ENCODE assay signal across 19 cellular contexts in genomic region chr13:25648996-25649633, GRCh38.
DNase-seq lines count a peak whose midpoint lies in the region; ATAC-seq and TF ChIP-seq lines count a peak whose summit lies in the region.
"Had no signal": no experiment of that assay in that cellular context is flagged by ENCODE, and none has a peak within 500 bp of the region (broad histone marks: within the 10 kb centered on the region; RNA-seq: fewer than 3 reads in every experiment).

No MANE protein-coding gene starts in this region.

- H2BK120ac ChIP-seq in neuronal stem cell (ENCODE audit: low read depth, low read length): no peak overlapping the region

- H3K4me3 ChIP-seq in neuronal stem cell (ENCODE audit: low read length in 2 of 2) (no peak overlapping the region), upper lobe of right lung (no peak overlapping the region)
- H3K4me3 ChIP-seq: HAP-1, SK-N-MC had no signal

- H3K9ac ChIP-seq in neuronal stem cell (ENCODE audit: low read depth, low read length, poor library complexity): no peak overlapping the region
- H3K9ac ChIP-seq: KMS-11 had no signal

- H4K91ac ChIP-seq in neuronal stem cell (ENCODE audit: low read depth, low read length, poor library complexity): no peak overlapping the region

- no peak overlapping the region for H2AFZ ChIP-seq in neuronal stem cell (ENCODE audit: low read length)

- H3K4ac ChIP-seq in neuronal stem cell (ENCODE audit: low read length): no peak overlapping the region

- peak overlapping the region; percentile 16 for H2AK5ac ChIP-seq in neuronal stem cell (ENCODE audit: low read depth, low read length)

- ATAC-seq in upper lobe of right lung: peak; percentile 43
- ATAC-seq: Panc1 had no signal

- H3K9me3 ChIP-seq in neuronal stem cell (replicated peaks in 1 of 2; ENCODE audit: control insufficient read depth in 2 of 2, insufficient read depth in 1 of 2, low read depth in 1 of 2, low read length in 2 of 2) (no peaks in the 10 kb centered on the region), upper lobe of right lung (no peaks in the 10 kb centered on the region)

- no peak overlapping the region for H2BK15ac ChIP-seq in neuronal stem cell (ENCODE audit: low read length)

- intact Hi-C loops in upper lobe of right lung (cut with DNase I): no loop called here
- intact Hi-C loops in activated T-helper 1 cell treated with anti-CD3 and anti-CD28 coated beads, Interleukin-12 subunit alpha, Interleukin-12 subunit beta, Interleukin-2, Interleukin-4 antibody, amounts not matched to agents 30 ng/mL and 10 ng/mL and 1 ng/mL, durations not matched to agents 14 hours and 24 hours and 36 hours (cut with micrococcal nuclease): no loop called here

- no peak overlapping the region for H3K4me2 ChIP-seq in neuronal stem cell (ENCODE audit: insufficient read depth, low read length, poor library complexity, severe bottlenecking)
- H3K4me2 ChIP-seq: KMS-11 had no signal

- H3K27ac ChIP-seq in neuronal stem cell (replicated peaks; ENCODE audit: low read length) (no peak overlapping the region), upper lobe of right lung (no peak overlapping the region)
- H3K27ac ChIP-seq: HL-60, KMS-11, SK-N-MC had no signal

- H3K36me3 ChIP-seq in neuronal stem cell (replicated peaks in 1 of 2; ENCODE audit: control insufficient read depth in 2 of 2, insufficient read depth in 2 of 2, low read length in 2 of 2): no peaks in the 10 kb centered on the region
- H3K36me3 ChIP-seq in upper lobe of right lung: no peaks in the 10 kb centered on the region
- H3K36me3 ChIP-seq: HAP-1 had no signal

- no peak overlapping the region for H3K23ac ChIP-seq in neuronal stem cell (ENCODE audit: low read depth, low read length, poor library complexity)

- no peak overlapping the region for H3K27ac Mint-ChIP-seq in activated T-helper 1 cell treated with anti-CD3 and anti-CD28 coated beads, Interleukin-12 subunit alpha, Interleukin-12 subunit beta, Interleukin-2, Interleukin-4 antibody, amounts not matched to agents 30 ng/mL and 10 ng/mL and 1 ng/mL, durations not matched to agents 14 hours and 24 hours and 36 hours

- H3K9me3 Mint-ChIP-seq in activated T-helper 1 cell treated with anti-CD3 and anti-CD28 coated beads, Interleukin-12 subunit alpha, Interleukin-12 subunit beta, Interleukin-2, Interleukin-4 antibody, amounts not matched to agents 30 ng/mL and 10 ng/mL and 1 ng/mL, durations not matched to agents 14 hours and 24 hours and 36 hours: peaks cover 20% of the 10 kb centered on the region

- H3K27me3 Mint-ChIP-seq in activated T-helper 1 cell treated with anti-CD3 and anti-CD28 coated beads, Interleukin-12 subunit alpha, Interleukin-12 subunit beta, Interleukin-2, Interleukin-4 antibody, amounts not matched to agents 30 ng/mL and 10 ng/mL and 1 ng/mL, durations not matched to agents 14 hours and 24 hours and 36 hours (ENCODE audit: insufficient read depth): peaks cover 17% of the 10 kb centered on the region

- peaks cover 0 to 2% of the 10 kb centered on the region in 2 donors for H3K4me1 ChIP-seq in neuronal stem cell (ENCODE audit: control insufficient read depth in 2 of 2, insufficient read depth in 1 of 2, low read depth in 1 of 2, low read length in 2 of 2)
- no peaks in the 10 kb centered on the region for H3K4me1 ChIP-seq in upper lobe of right lung
- H3K4me1 ChIP-seq: HAP-1 had no signal

- no CpG with 5 or more reads among the region's 1 CpG for WGBS in neuronal stem cell (ENCODE audit: extremely low coverage in 2 of 2, insufficient read length in 2 of 2, insufficient replicate concordance in 1 of 2), 2 donors

- no peaks in the 10 kb centered on the region for H3K79me1 ChIP-seq in neuronal stem cell (ENCODE audit: low read depth, low read length)

- H2BK12ac ChIP-seq in neuronal stem cell (ENCODE audit: low read length): no peak overlapping the region

- DNase-seq in NCI-H748 (lab: John Stamatoyannopoulos, UW; ENCODE audit: unreplicated experiment) (peak; percentile 54), NCI-H748 treated with DMSO at 0.1 percent for 48 hours (lab: John Stamatoyannopoulos, UW) (no peak), NCI-H510A treated with DMSO at 0.1 percent for 48 hours (lab: John Stamatoyannopoulos, UW) (peak; percentile 77), neuronal stem cell (ENCODE audit: low spot score) (no peak), upper lobe of right lung (no peak), occipital lobe (lab: John Stamatoyannopoulos, UW) (no peak), HCEC 1CT (no peak)
- no peak for DNase-seq in activated T-helper 1 cell treated with anti-CD3 and anti-CD28 coated beads, Interleukin-12 subunit alpha, Interleukin-12 subunit beta, Interleukin-2, Interleukin-4 antibody, amounts not matched to agents 30 ng/mL and 10 ng/mL and 1 ng/mL, durations not matched to agents 14 hours and 24 hours and 36 hours (ENCODE audit: low spot score)
- DNase-seq: 8988T, COR-L47, NCI-H1048, NCI-H1436 treated with DMSO at 0.1 percent for 48 hours, NCI-H2029 treated with DMSO at 0.1 percent for 48 hours, NCI-H524 treated with DMSO at 0.1 percent for 48 hours had no signal

- H2BK5ac ChIP-seq in neuronal stem cell (ENCODE audit: low read length): no peak overlapping the region

- peak overlapping the region; percentile 21 for H3K18ac ChIP-seq in neuronal stem cell (ENCODE audit: low read length)

- H3K4me1 Mint-ChIP-seq in activated T-helper 1 cell treated with anti-CD3 and anti-CD28 coated beads, Interleukin-12 subunit alpha, Interleukin-12 subunit beta, Interleukin-2, Interleukin-4 antibody, amounts not matched to agents 30 ng/mL and 10 ng/mL and 1 ng/mL, durations not matched to agents 14 hours and 24 hours and 36 hours (ENCODE audit: low read depth): no peaks in the 10 kb centered on the region

- no peak overlapping the region for H3K4me3 Mint-ChIP-seq in activated T-helper 1 cell treated with anti-CD3 and anti-CD28 coated beads, Interleukin-12 subunit alpha, Interleukin-12 subunit beta, Interleukin-2, Interleukin-4 antibody, amounts not matched to agents 30 ng/mL and 10 ng/mL and 1 ng/mL, durations not matched to agents 14 hours and 24 hours and 36 hours

- no peak overlapping the region for H4K8ac ChIP-seq in neuronal stem cell (ENCODE audit: low read depth, low read length)

- no peak overlapping the region for H3K14ac ChIP-seq in neuronal stem cell (ENCODE audit: low read length)

- H3K27me3 ChIP-seq in neuronal stem cell (ENCODE audit: control insufficient read depth in 3 of 3, insufficient read depth in 3 of 3, low read depth in 1 of 3, low read length in 3 of 3) (no peaks in the 10 kb centered on the region), upper lobe of right lung (no peaks in the 10 kb centered on the region)

- no peak for TF ChIP-seq CTCF in upper lobe of right lung (IDR thresholded peaks at IDR 0.05)

- H3K36me3 Mint-ChIP-seq in activated T-helper 1 cell treated with anti-CD3 and anti-CD28 coated beads, Interleukin-12 subunit alpha, Interleukin-12 subunit beta, Interleukin-2, Interleukin-4 antibody, amounts not matched to agents 30 ng/mL and 10 ng/mL and 1 ng/mL, durations not matched to agents 14 hours and 24 hours and 36 hours (ENCODE audit: low read depth): no peaks in the 10 kb centered on the region

Comparison
In these comparisons a context has a peak if more than half of its experiments do, and no peak if none do; other contexts are left out.
1. DNase-seq: peak in NCI-H748 (single experiment) and NCI-H510A treated with DMSO at 0.1 percent for 48 hours (single experiment); none in NCI-H748 treated with DMSO at 0.1 percent for 48 hours (single experiment), neuronal stem cell (single experiment), upper lobe of right lung (single experiment), activated T-helper 1 cell treated with anti-CD3 and anti-CD28 coated beads, Interleukin-12 subunit alpha, Interleukin-12 subunit beta, Interleukin-2, Interleukin-4 antibody, amounts not matched to agents 30 ng/mL and 10 ng/mL and 1 ng/mL, durations not matched to agents 14 hours and 24 hours and 36 hours (single experiment), occipital lobe (single experiment) and HCEC 1CT (single experiment).